In genomic region chr6:83191974-83192373, GRCh38 we compare ENCODE assay signal across 1 cellular context.
TF ChIP-seq lines count a peak whose summit lies in the region.

No MANE protein-coding gene starts in this region.

TF ChIP-seq in K562, 482 proteins besides CTCF, POLR2A, EP300 and RAD21:
- TF ChIP-seq, protein P1, sequence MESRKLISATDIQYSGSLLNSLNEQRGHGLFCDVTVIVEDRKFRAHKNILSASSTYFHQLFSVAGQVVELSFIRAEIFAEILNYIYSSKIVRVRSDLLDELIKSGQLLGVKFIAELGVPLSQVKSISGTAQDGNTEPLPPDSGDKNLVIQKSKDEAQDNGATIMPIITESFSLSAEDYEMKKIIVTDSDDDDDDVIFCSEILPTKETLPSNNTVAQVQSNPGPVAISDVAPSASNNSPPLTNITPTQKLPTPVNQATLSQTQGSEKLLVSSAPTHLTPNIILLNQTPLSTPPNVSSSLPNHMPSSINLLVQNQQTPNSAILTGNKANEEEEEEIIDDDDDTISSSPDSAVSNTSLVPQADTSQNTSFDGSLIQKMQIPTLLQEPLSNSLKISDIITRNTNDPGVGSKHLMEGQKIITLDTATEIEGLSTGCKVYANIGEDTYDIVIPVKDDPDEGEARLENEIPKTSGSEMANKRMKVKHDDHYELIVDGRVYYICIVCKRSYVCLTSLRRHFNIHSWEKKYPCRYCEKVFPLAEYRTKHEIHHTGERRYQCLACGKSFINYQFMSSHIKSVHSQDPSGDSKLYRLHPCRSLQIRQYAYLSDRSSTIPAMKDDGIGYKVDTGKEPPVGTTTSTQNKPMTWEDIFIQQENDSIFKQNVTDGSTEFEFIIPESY (CRISPR knock-in tag; IDR thresholded peaks at IDR 0.05): peak; percentile 64
- TF ChIP-seq, protein P2, sequence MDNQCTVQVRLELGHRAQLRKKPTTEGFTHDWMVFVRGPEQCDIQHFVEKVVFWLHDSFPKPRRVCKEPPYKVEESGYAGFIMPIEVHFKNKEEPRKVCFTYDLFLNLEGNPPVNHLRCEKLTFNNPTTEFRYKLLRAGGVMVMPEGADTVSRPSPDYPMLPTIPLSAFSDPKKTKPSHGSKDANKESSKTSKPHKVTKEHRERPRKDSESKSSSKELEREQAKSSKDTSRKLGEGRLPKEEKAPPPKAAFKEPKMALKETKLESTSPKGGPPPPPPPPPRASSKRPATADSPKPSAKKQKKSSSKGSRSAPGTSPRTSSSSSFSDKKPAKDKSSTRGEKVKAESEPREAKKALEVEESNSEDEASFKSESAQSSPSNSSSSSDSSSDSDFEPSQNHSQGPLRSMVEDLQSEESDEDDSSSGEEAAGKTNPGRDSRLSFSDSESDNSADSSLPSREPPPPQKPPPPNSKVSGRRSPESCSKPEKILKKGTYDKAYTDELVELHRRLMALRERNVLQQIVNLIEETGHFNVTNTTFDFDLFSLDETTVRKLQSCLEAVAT (IDR thresholded peaks at IDR 0.05): peak in 1 of 2 experiments; percentile 77; a peak in 2 of 4 replicates
